Comparison of ENCODE assay signal across 26 cellular contexts in genomic region chr4:183610613-183611012, GRCh38. TPM values are rescaled to one million over a fixed set of nuclear protein-coding genes. Genes with fewer than 3 reads are reported as not detected.
DNase-seq lines count a peak whose midpoint lies in the region; ATAC-seq, FAIRE-seq and TF ChIP-seq lines count a peak whose summit lies in the region.
"Had no signal": no experiment of that assay in that cellular context is flagged by ENCODE, and none has a peak within 500 bp of the region (broad histone marks: within the 10 kb centered on the region; RNA-seq: fewer than 3 reads in every experiment).

No MANE protein-coding gene starts in this region.

- H3K4me3 ChIP-seq in ACC112 (ENCODE audit: low read depth, low read length) (no peak overlapping the region), astrocyte (ENCODE audit: insufficient read depth, low read depth, low read length) (no peak overlapping the region), psoas muscle (no peak overlapping the region)
- H3K4me3 ChIP-seq: A549, esophagus muscularis mucosa had no signal

- no peaks in the 10 kb centered on the region for H3K9me3 ChIP-seq in astrocyte (ENCODE audit: insufficient read depth, low read depth, low read length)
- H3K9me3 ChIP-seq in psoas muscle: no peaks in the 10 kb centered on the region
- H3K9me3 ChIP-seq: A549, esophagus muscularis mucosa had no signal

- H3K4me1 ChIP-seq in ACC112 (ENCODE audit: control insufficient read depth, insufficient read depth, low read length, unreplicated experiment) (peaks cover 12% of the 10 kb centered on the region), astrocyte (ENCODE audit: insufficient read depth, low read length) (no peaks in the 10 kb centered on the region), psoas muscle (no peaks in the 10 kb centered on the region)
- H3K4me1 ChIP-seq: A549 had no signal

- no peaks in the 10 kb centered on the region for H3K79me2 ChIP-seq in ACC112 (ENCODE audit: control insufficient read depth, insufficient read depth, low read length, unreplicated experiment)
- no peaks in the 10 kb centered on the region for H3K79me2 ChIP-seq in astrocyte (ENCODE audit: insufficient read depth, low read length)

- no peak overlapping the region for H3K4me3 Mint-ChIP-seq in astrocyte (ENCODE audit: unreplicated experiment)
- H3K4me3 Mint-ChIP-seq: central memory CD8-positive, alpha-beta T cell; nephron had no signal

- FAIRE-seq in astrocyte (lab: Jason Lieb, UNC): no peak
- FAIRE-seq: A549, GM19239, HepG2, TTC549, urothelium cell line had no signal

- WGBS in psoas muscle, 3 donors: 35 to 55% (median 41%) methylated on average over 7 of the region's 7 CpGs

- no peak overlapping the region for H3K9ac ChIP-seq in astrocyte (ENCODE audit: low read length)

- peak overlapping the region; percentile 10 for H3K4me2 ChIP-seq in astrocyte (ENCODE audit: low read length)
- H3K4me2 ChIP-seq: A549 had no signal

- no peak overlapping the region for H3K27ac Mint-ChIP-seq in astrocyte (ENCODE audit: unreplicated experiment)

- no peak for TF ChIP-seq CTCF in astrocyte (IDR thresholded peaks at IDR 0.05; ENCODE audit: insufficient read depth, low read depth, low read length)
- no peak for TF ChIP-seq CTCF in psoas muscle (IDR thresholded peaks at IDR 0.05)

- H2AFZ ChIP-seq in ACC112 (ENCODE audit: low read length, unreplicated experiment) (peak overlapping the region; percentile 24), astrocyte (ENCODE audit: low read depth, low read length) (no peak overlapping the region)

- H3K36me3 Mint-ChIP-seq in astrocyte (ENCODE audit: low read depth, unreplicated experiment): no peaks in the 10 kb centered on the region

- H3K9me3 Mint-ChIP-seq in astrocyte (ENCODE audit: unreplicated experiment): no peaks in the 10 kb centered on the region
- H3K9me3 Mint-ChIP-seq: central memory CD8-positive, alpha-beta T cell; nephron had no signal

- peaks cover 4% of the 10 kb centered on the region for H3K27me3 Mint-ChIP-seq in astrocyte (ENCODE audit: low read depth, unreplicated experiment)

- peaks cover 3% of the 10 kb centered on the region for H3K4me1 Mint-ChIP-seq in astrocyte (ENCODE audit: low read depth, unreplicated experiment)
- H3K4me1 Mint-ChIP-seq: central memory CD8-positive, alpha-beta T cell had no signal

- no peak for DNase-seq in astrocyte (ENCODE audit: low read depth)
- DNase-seq in iris pigment epithelial cell (ENCODE audit: low read depth): peak; percentile 27
- DNase-seq in psoas muscle: no peak
- no peak for DNase-seq in amniotic stem cell (lab: John Stamatoyannopoulos, UW)
- no peak for DNase-seq in inferior parietal cortex (ENCODE audit: extremely low spot score)
- no peak for DNase-seq in SW480 (ENCODE audit: low spot score)
- DNase-seq in activated gamma-delta T cell (lab: John Stamatoyannopoulos, UW): no peak
- DNase-seq: activated CD4-positive, alpha-beta T cell treated with anti-CD3 and anti-CD28 coated beads for 48 hours; activated effector memory CD4-positive, alpha-beta T cell treated with Interleukin-2 at 50 U/mL for 16 hours; C1 segment of cervical spinal cord; effector CD8-positive, alpha-beta T cell; kidney glomerular epithelial cell; NCI-H146; NCI-H2171 treated with DMSO at 0.1 percent for 48 hours; NCI-H69; retina; stimulated activated naive CD4-positive, alpha-beta T cell treated with Interleukin-2 at 50 U/mL for 16 hours had no signal

- ATAC-seq in psoas muscle: peak in 3 of 4 donors; percentile 45 to 66 (median 60)
- ATAC-seq: HepG2 had no signal

- H3K27ac ChIP-seq in ACC112 (ENCODE audit: low read depth, low read length) (peak overlapping the region; percentile 56), astrocyte (ENCODE audit: low read depth, low read length) (no peak overlapping the region), psoas muscle (no peak overlapping the region)
- H3K27ac ChIP-seq: A549 had no signal

- H3K36me3 ChIP-seq in ACC112 (ENCODE audit: insufficient read depth, low read length) (no peaks in the 10 kb centered on the region), astrocyte (ENCODE audit: insufficient read depth, low read length) (no peaks in the 10 kb centered on the region), psoas muscle (ENCODE audit: insufficient read depth in 1 of 2, low read depth in 1 of 2) (no peaks in the 10 kb centered on the region)
- H3K36me3 ChIP-seq: esophagus muscularis mucosa had no signal

- 0 out of 2 replicates have a peak, but pooled peaks cover 2% of the 10 kb centered on the region for H3K27me3 ChIP-seq in ACC112 (ENCODE audit: insufficient read depth, low read length)
- H3K27me3 ChIP-seq in astrocyte (ENCODE audit: insufficient read depth, low read length): no peaks in the 10 kb centered on the region
- no peaks in the 10 kb centered on the region for H3K27me3 ChIP-seq in psoas muscle (ENCODE audit: insufficient read depth in 3 of 3, low read length in 2 of 3)
- H3K27me3 ChIP-seq: esophagus muscularis mucosa had no signal

- intact Hi-C loops in psoas muscle (cut with DNase I): no loop called here

- no peaks in the 10 kb centered on the region for H4K20me1 ChIP-seq in astrocyte (ENCODE audit: insufficient read depth, low read length)

RNA-seq across cellular contexts. Expression of gene RWDD4, which starts 48.4 kb away (rescaled TPM):
- total RNA-seq in astrocyte (19.2 and 19.4 TPM in 2 replicates), psoas muscle (10 to 100 TPM; 19.1 to 33.5 (median 29.8) TPM)
- 10 to 100 TPM; 22.7 to 51.1 (median 37.2) TPM for polyA plus RNA-seq in psoas muscle

RNA-seq across cellular contexts. Expression of gene TRAPPC11, which starts 48.5 kb away (rescaled TPM):
- 26.3 and 26.5 TPM in 2 replicates for total RNA-seq in astrocyte
- total RNA-seq in psoas muscle: 10 to 100 TPM; 20.6 to 24.3 (median 23.9) TPM
- polyA plus RNA-seq in psoas muscle: 10 to 100 TPM; 10.5 to 17.0 (median 11.3) TPM
